Comparison of ENCODE assay signal across 8 cellular contexts in genomic region chr3:141797167-141797773, GRCh38. TPM values are rescaled to one million over a fixed set of nuclear protein-coding genes. Genes with fewer than 3 reads are reported as not detected.
A peak's percentile ranks its signal among the peaks of the same experiment; 100 is the strongest.
DNase-seq lines count a peak whose midpoint lies in the region; ATAC-seq and TF ChIP-seq lines count a peak whose summit lies in the region.

No MANE protein-coding gene starts in this region.

- DNase-seq in activated CD8-positive, alpha-beta memory T cell treated with anti-CD3 and anti-CD28 coated beads, Interleukin-2, amount 50 U/mL, for 4 hours, result peak; percentile 36
- DNase-seq in esophagus muscularis mucosa (ENCODE audit: extremely low spot score), result no peak
- DNase-seq in NCI-H2107 treated with DMSO at 0.1 percent for 48 hours (lab: John Stamatoyannopoulos, UW; ENCODE audit: unreplicated experiment), result no peak
- no peak for DNase-seq in NCI-H345 treated with DMSO at 0.1 percent for 48 hours (lab: John Stamatoyannopoulos, UW; ENCODE audit: unreplicated experiment)

- H3K9me3 ChIP-seq in ES-I3 (ENCODE audit: control insufficient read depth, insufficient read depth, low read length), result no peaks in the 10 kb centered on the region
- H3K9me3 ChIP-seq in esophagus muscularis mucosa, result no peaks in the 10 kb centered on the region
- no peaks in the 10 kb centered on the region for H3K9me3 ChIP-seq in mucosa of stomach (ENCODE audit: control insufficient read depth, low read length)

- intact Hi-C loops in esophagus muscularis mucosa (cut with DNase I), result no loop called here

- H3K9ac ChIP-seq in ES-I3 (ENCODE audit: low read depth, low read length), result peak overlapping the region; percentile 45
- peak overlapping the region; percentile 63 for H3K9ac ChIP-seq in mucosa of stomach (ENCODE audit: low read length)

- TF ChIP-seq POLR2A in esophagus muscularis mucosa (IDR thresholded peaks at IDR 0.05; ENCODE audit: low read depth), result no peak

- TF ChIP-seq EP300 in esophagus muscularis mucosa (IDR thresholded peaks at IDR 0.05), result no peak

- TF ChIP-seq CTCF in esophagus muscularis mucosa (IDR thresholded peaks at IDR 0.05), result no peak

- peaks cover 15% of the 10 kb centered on the region; the same call in 1 of the 2 replicates for H3K4me1 ChIP-seq in ES-I3 (ENCODE audit: insufficient read depth, low read length)
- peaks cover 25 to 31% (median 29%) of the 10 kb centered on the region in 4 donors for H3K4me1 ChIP-seq in esophagus muscularis mucosa
- peaks cover 18% of the 10 kb centered on the region for H3K4me1 ChIP-seq in mucosa of stomach (ENCODE audit: control insufficient read depth, insufficient read depth, low read length)

- WGBS in esophagus muscularis mucosa, result 7% methylated on average over 22 of the region's 41 CpGs

- H3K4me3 ChIP-seq in esophagus muscularis mucosa (peak overlapping the region; percentile 45 to 57 (median 49)), mucosa of stomach (ENCODE audit: low read length) (peak overlapping the region; percentile 32)

- H3K27ac ChIP-seq in esophagus muscularis mucosa (replicated peaks in 1 of 4) (peak overlapping the region; percentile 72 to 76 (median 75)), temporal lobe (ENCODE audit: low read depth, low read length) (peak overlapping the region; percentile 66)

- H3K27me3 ChIP-seq in esophagus muscularis mucosa (no peaks in the 10 kb centered on the region), mucosa of stomach (ENCODE audit: control insufficient read depth, insufficient read depth, low read length) (peaks cover 27% of the 10 kb centered on the region)

- peak; percentile 45 for ATAC-seq in HG03196 (IDR thresholded peaks at IDR 0.05; ENCODE audit: unreplicated experiment)

- H3K36me3 ChIP-seq in ES-I3 (ENCODE audit: insufficient read depth, low read length), result no peaks in the 10 kb centered on the region
- H3K36me3 ChIP-seq in esophagus muscularis mucosa, result no peaks in the 10 kb centered on the region
- H3K36me3 ChIP-seq in mucosa of stomach (ENCODE audit: control insufficient read depth, insufficient read depth, low read length), result no peaks in the 10 kb centered on the region

RNA-seq across cellular contexts. Expression of gene GRK7, which starts 34.1 kb away (rescaled TPM):
- under 1 TPM in 1 of 4 donors, not detected in 3; 0.11 TPM for total RNA-seq in esophagus muscularis mucosa
- 0.25 TPM for total RNA-seq in temporal lobe

RNA-seq across cellular contexts. Expression of gene RNF7, which starts 59.2 kb away (rescaled TPM):
- total RNA-seq in esophagus muscularis mucosa (100 to 1,000 TPM in 1 of 4 donors, 10 to 100 TPM in 3; 47.2 to 107 (median 80.2) TPM), temporal lobe (18.4 TPM)
